In the genomic region with DNA sequence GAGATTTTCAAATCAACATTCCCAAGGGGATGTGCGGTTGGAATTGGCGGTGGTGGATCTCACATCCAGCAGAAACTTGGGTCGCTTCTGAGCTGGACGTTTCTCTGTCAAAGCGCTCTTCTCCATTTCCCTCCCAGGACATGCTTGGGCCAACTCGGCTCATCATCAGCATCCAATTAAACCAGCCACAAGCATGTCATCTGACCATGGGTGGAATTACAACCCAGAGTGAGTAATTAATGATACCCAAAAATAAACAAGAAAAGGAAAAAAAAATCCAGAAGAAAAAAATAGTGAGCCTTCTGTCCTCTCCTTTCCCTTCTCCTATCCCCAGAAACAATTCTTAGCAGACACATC, we compare ENCODE assay signal across 16 cellular contexts.
DNase-seq lines count a peak whose midpoint lies in the region; ATAC-seq, FAIRE-seq and TF ChIP-seq lines count a peak whose summit lies in the region.
"Had no signal": no experiment of that assay in that cellular context is flagged by ENCODE, and none has a peak within 500 bp of the region (broad histone marks: within the 10 kb centered on the region; RNA-seq: fewer than 3 reads in every experiment).

No MANE protein-coding gene starts in this region.

- no peaks in the 10 kb centered on the region for H3K27me3 Mint-ChIP-seq in central memory CD8-positive, alpha-beta T cell

- H3K4me1 ChIP-seq in heart right ventricle (peaks cover 20 to 85% (median 57%) of the 10 kb centered on the region in 9 donors), mesendoderm (ENCODE audit: control insufficient read depth, low read depth, low read length) (peaks cover 7% of the 10 kb centered on the region), upper lobe of right lung (peaks cover 52% of the 10 kb centered on the region)

- no peak overlapping the region for H3K4ac ChIP-seq in mesendoderm (ENCODE audit: low read depth, low read length)

- no peaks in the 10 kb centered on the region for H3K9me3 Mint-ChIP-seq in central memory CD8-positive, alpha-beta T cell
- H3K9me3 Mint-ChIP-seq: activated T-cell treated with anti-CD3 and anti-CD28 coated beads, Interleukin-2, amount 50 U/mL, for 4 hours had no signal

- no peaks in the 10 kb centered on the region for H3K36me3 ChIP-seq in heart right ventricle
- H3K36me3 ChIP-seq in mesendoderm (ENCODE audit: control insufficient read depth, insufficient read depth, low read length), result no peaks in the 10 kb centered on the region
- H3K36me3 ChIP-seq in upper lobe of right lung, result no peaks in the 10 kb centered on the region

- ATAC-seq in heart right ventricle (no peak), upper lobe of right lung (no peak)
- ATAC-seq in central memory CD8-positive, alpha-beta T cell (replicated peaks; ENCODE audit: extremely low read depth, poor library complexity, severe bottlenecking), result no peak
- ATAC-seq: activated CD4-positive, CD25-positive, alpha-beta regulatory T cell treated with anti-CD3 and anti-CD28 coated beads, Interleukin-2, amount 50 U/mL, for 24 hours; activated T-cell treated with anti-CD3 and anti-CD28 coated beads, Interleukin-2, amount 50 U/mL, for 4 hours; body of pancreas had no signal

- H3K9me3 ChIP-seq in heart right ventricle, result no peaks in the 10 kb centered on the region
- H3K9me3 ChIP-seq in upper lobe of right lung, result no peaks in the 10 kb centered on the region
- H3K9me3 ChIP-seq: body of pancreas had no signal

- WGBS in heart right ventricle, 2 donors, result 36 to 52% methylated on average over 6 of the region's 6 CpGs
- no CpG with 5 or more reads among the region's 6 CpGs for WGBS in mesendoderm (ENCODE audit: extremely low coverage, insufficient coverage, low lambda C conversion rate)

- H3K4me3 Mint-ChIP-seq in central memory CD8-positive, alpha-beta T cell, result no peak overlapping the region
- H3K4me3 Mint-ChIP-seq: activated T-cell treated with anti-CD3 and anti-CD28 coated beads, Interleukin-2, amount 50 U/mL, for 4 hours had no signal

- no peak overlapping the region for H3K9ac ChIP-seq in mesendoderm (ENCODE audit: low read length)

- H3K4me1 Mint-ChIP-seq in central memory CD8-positive, alpha-beta T cell, result peaks cover 38% of the 10 kb centered on the region

- no peak overlapping the region for H2AK5ac ChIP-seq in mesendoderm (ENCODE audit: low read length)

- H4K5ac ChIP-seq in mesendoderm (ENCODE audit: low read length), result no peak overlapping the region

- peak overlapping the region in 9 of 10 donors; percentile 36 to 79 (median 60) for H3K27ac ChIP-seq in heart right ventricle
- H3K27ac ChIP-seq in mesendoderm (ENCODE audit: low read depth, low read length), result peak overlapping the region; percentile 33
- H3K27ac ChIP-seq in upper lobe of right lung, result peak overlapping the region; percentile 78
- H3K27ac ChIP-seq: SK-N-MC had no signal

- peaks cover 2% of the 10 kb centered on the region for H3K79me2 ChIP-seq in mesendoderm (ENCODE audit: control insufficient read depth, insufficient read depth, low read length)

- TF ChIP-seq CTCF in heart right ventricle (IDR thresholded peaks at IDR 0.05) (no peak), upper lobe of right lung (IDR thresholded peaks at IDR 0.05) (no peak)

- H3K79me1 ChIP-seq in mesendoderm (ENCODE audit: low read length), result peaks cover 12% of the 10 kb centered on the region

- H3K27ac Mint-ChIP-seq in central memory CD8-positive, alpha-beta T cell (ENCODE audit: low read depth), result peak overlapping the region; percentile 45

- no peaks in the 10 kb centered on the region for H3K36me3 Mint-ChIP-seq in central memory CD8-positive, alpha-beta T cell (ENCODE audit: insufficient read depth)

- H2BK15ac ChIP-seq in mesendoderm (replicated peaks; ENCODE audit: low read depth), result no peak overlapping the region

- H3K18ac ChIP-seq in mesendoderm (ENCODE audit: low read length), result no peak overlapping the region

- H3K56ac ChIP-seq in mesendoderm (ENCODE audit: low read length), result no peak overlapping the region

- H2BK120ac ChIP-seq in mesendoderm (ENCODE audit: low read depth, low read length), result no peak overlapping the region

- no peak overlapping the region for H2BK5ac ChIP-seq in mesendoderm (ENCODE audit: low read length)

- H3K4me3 ChIP-seq in heart right ventricle, result no peak overlapping the region
- H3K4me3 ChIP-seq in mesendoderm (ENCODE audit: low read length), result no peak overlapping the region
- H3K4me3 ChIP-seq in upper lobe of right lung, result no peak overlapping the region
- H3K4me3 ChIP-seq: body of pancreas, SK-N-MC had no signal

- intact Hi-C loops in heart right ventricle (cut with DNase I) (loop anchor here in 2 of 10 donors (10.0 kb wide), 2 partner anchors 45 to 95 kb away; no protein-coding TSS in a partner anchor), cardiac septum (cut with DNase I) (no loop called here), upper lobe of right lung (cut with DNase I) (no loop called here)

- DNase-seq in heart right ventricle, result no peak
- no peak for DNase-seq in cardiac septum (ENCODE audit: low spot score)
- DNase-seq in central memory CD8-positive, alpha-beta T cell (ENCODE audit: low spot score in 2 of 2), result no peak
- no peak for DNase-seq in mesendoderm
- no peak for DNase-seq in upper lobe of right lung
- DNase-seq in activated effector memory CD4-positive, alpha-beta T cell treated with anti-CD3 and anti-CD28 coated beads, Interleukin-2, amount 50 U/mL, for 16 hours, result no peak
- no peak for DNase-seq in RCC 7860 (ENCODE audit: low spot score)
- DNase-seq in glomerular visceral epithelial cell (ENCODE audit: extremely low spot score), result no peak
- DNase-seq: activated T-cell treated with anti-CD3 and anti-CD28 coated beads, Interleukin-2, amount 50 U/mL, for 4 hours; body of pancreas; NCI-H1105 treated with DMSO at 0.1 percent for 48 hours; NCI-H69; substantia nigra had no signal

- H3K27me3 ChIP-seq in heart right ventricle (no peaks in the 10 kb centered on the region), mesendoderm (ENCODE audit: insufficient read depth, low read length, poor library complexity) (no peaks in the 10 kb centered on the region), upper lobe of right lung (no peaks in the 10 kb centered on the region)
- H3K27me3 ChIP-seq: body of pancreas had no signal

- no peak overlapping the region for H3K4me2 ChIP-seq in mesendoderm (ENCODE audit: low read length)

- FAIRE-seq in RCC 7860 (lab: Jason Lieb, UNC), result no peak
- FAIRE-seq: A204.1 had no signal

- H4K8ac ChIP-seq in mesendoderm (ENCODE audit: low read depth, low read length), result no peak overlapping the region

- no peak overlapping the region for H3K23ac ChIP-seq in mesendoderm (ENCODE audit: low read length)
